Comparison of ENCODE assay signal across 8 cellular contexts in the genomic region with DNA sequence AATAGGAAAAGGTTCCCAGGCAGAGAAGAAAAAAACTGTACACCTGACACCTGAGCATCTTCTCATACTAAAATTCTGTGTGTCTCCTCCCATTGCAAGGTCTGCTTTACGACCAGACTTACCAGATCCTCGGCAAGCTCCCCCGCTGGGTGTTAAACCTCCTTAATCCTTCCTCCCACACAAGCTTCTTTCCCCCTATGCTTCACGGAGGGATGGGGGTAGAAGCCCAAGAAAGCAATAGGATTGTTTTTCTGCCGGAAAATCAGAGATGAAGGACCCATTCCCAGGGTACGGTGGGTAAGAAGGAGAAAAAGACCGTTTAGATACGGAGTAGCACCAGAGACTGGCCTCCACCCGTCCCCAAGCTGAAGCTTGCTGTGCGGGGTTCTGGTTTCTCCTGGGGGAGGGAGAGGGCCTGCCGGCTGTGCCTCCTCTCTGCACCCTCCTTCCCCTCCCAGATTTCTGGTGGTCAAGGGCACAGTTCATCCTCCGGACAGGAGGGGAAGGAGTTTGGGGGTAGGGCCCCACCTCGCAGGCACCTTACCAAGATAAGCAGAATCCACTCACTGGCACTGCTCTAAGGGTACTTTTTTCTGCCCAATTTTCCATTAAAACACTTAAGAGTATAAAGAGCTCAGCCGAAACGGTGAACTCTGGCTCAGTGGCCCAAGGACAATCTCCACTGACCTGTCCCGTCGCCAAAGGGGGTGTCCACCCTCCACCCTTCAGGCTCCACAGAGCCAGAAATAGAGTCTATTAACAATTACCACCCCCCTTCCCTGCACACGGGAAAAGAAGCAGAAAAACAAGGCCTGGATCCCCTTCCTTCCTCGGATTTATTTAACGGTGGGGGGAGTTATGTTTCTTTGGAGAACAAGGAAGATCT. TPM values are rescaled to one million over a fixed set of nuclear protein-coding genes. Genes with fewer than 3 reads are reported as not detected.
DNase-seq lines count a peak whose midpoint lies in the region; ATAC-seq and TF ChIP-seq lines count a peak whose summit lies in the region.

No MANE protein-coding gene starts in this region.

- ATAC-seq in HG03457 (IDR thresholded peaks at IDR 0.05; ENCODE audit: unreplicated experiment) = no peak

- H3K9me2 ChIP-seq in GM23248 (ENCODE audit: insufficient read depth) = no peaks in the 10 kb centered on the region

- peaks cover 0 to 8% (median 0%) of the 10 kb centered on the region in 5 experiments for H3K9me3 Mint-ChIP-seq in brain

- no peaks in the 10 kb centered on the region for H3K27me3 ChIP-seq in AG04450 (ENCODE audit: control insufficient read depth, insufficient read depth, low read length)
- no peaks in the 10 kb centered on the region for H3K27me3 ChIP-seq in GM23248 (replicated peaks; ENCODE audit: insufficient read depth)

- H3K36me3 Mint-ChIP-seq in brain = peaks cover 29% of the 10 kb centered on the region

- peaks cover 62% of the 10 kb centered on the region for H3K79me2 ChIP-seq in GM23248 (ENCODE audit: insufficient read depth)

- H3K4me3 Mint-ChIP-seq in brain = peak overlapping the region; percentile 97 to 100 (median 98)

- H3K9me3 ChIP-seq in AG04450 (ENCODE audit: control insufficient read depth, insufficient read depth, low read length) (no peaks in the 10 kb centered on the region; the same call in 1 of the 2 replicates), GM23248 (ENCODE audit: low read depth) (no peaks in the 10 kb centered on the region)

- peaks cover 43% of the 10 kb centered on the region for H3K4me1 Mint-ChIP-seq in brain

- peaks cover 11% of the 10 kb centered on the region; the same call in 1 of the 2 replicates for H3K36me3 ChIP-seq in GM23248 (ENCODE audit: low read depth)

- in situ Hi-C loops in GM23248 (cut with MboI) = no loop called here

- H4K20me1 ChIP-seq in GM23248 (ENCODE audit: insufficient read depth) = peaks cover 19% of the 10 kb centered on the region

- peak overlapping the region; percentile 47 for H3K27ac ChIP-seq in AG04450 (ENCODE audit: low read depth, low read length)
- peak overlapping the region; percentile 93 for H3K27ac ChIP-seq in GM23248
- H3K27ac ChIP-seq in RWPE1 = peak overlapping the region; percentile 96

- H3K4me3 ChIP-seq in AG04450 (ENCODE audit: low read depth, low read length) (peak overlapping the region; percentile 98), GM23248 (peak overlapping the region; percentile 86)

- H3K4me2 ChIP-seq in GM23248 (ENCODE audit: unreplicated experiment) = peak overlapping the region; percentile 98

- POLR2A ChIA-PET in AG04450 (lab: Yijun Ruan, JAX) (interaction anchor here (0.6 to 2.6 kb wide), 10 partner anchors 17 to 159 kb away, joined by 3 to 24 read pairs (median 10); a partner anchor contains a TSS), RWPE1 (lab: Yijun Ruan, JAX; ENCODE audit: low non-redundant PET) (interaction anchor here (0.7 kb wide), 1 partner anchor 23 kb away, joined by 3 read pairs; a partner anchor contains a TSS)

- DNase-seq in AG04450 (ENCODE audit: low read depth, low spot score) = no peak
- DNase-seq in GM23248 = peak; percentile 57
- DNase-seq in RWPE1 (ENCODE audit: low spot score) = no peak
- DNase-seq in kidney tubule cell (ENCODE audit: low spot score) = peak; percentile 29
- peak in 5 of 6 experiments; percentile 19 to 68 (median 37) for DNase-seq in stimulated activated naive CD4-positive, alpha-beta T cell (lab: John Stamatoyannopoulos, UW)
- no peak for DNase-seq in iPS-NIHi11 (ENCODE audit: low spot score)

- H2AFZ ChIP-seq in GM23248 = peak overlapping the region; percentile 79

- H3K4me1 ChIP-seq in GM23248 (ENCODE audit: insufficient read depth) = peaks cover 20% of the 10 kb centered on the region

- peak overlapping the region; percentile 98 to 100 (median 99) for H3K27ac Mint-ChIP-seq in brain

- CTCF ChIA-PET in AG04450 (lab: Charles Lee) = interaction anchor here (0.5 to 2.3 kb wide), 5 partner anchors 41 to 159 kb away, joined by 3 to 9 read pairs (median 4); no protein-coding TSS in a partner anchor
- CTCF ChIA-PET in RWPE1 (lab: Yijun Ruan, JAX) = interaction anchor here (0.6 to 1.0 kb wide), 2 partner anchors 41 to 399 kb away, joined by 3 read pairs; no protein-coding TSS in a partner anchor

- TF ChIP-seq CTCF in AG04450 (IDR thresholded peaks at IDR 0.05; ENCODE audit: low read depth, low read length) (no peak), RWPE1 (conservative IDR thresholded peaks at IDR 0.05; ENCODE audit: low read depth) (no peak), brain (conservative IDR thresholded peaks at IDR 0.05) (no peak)

- H3F3A ChIP-seq in GM23248 (ENCODE audit: insufficient read depth) = peaks cover 53% of the 10 kb centered on the region

- peak overlapping the region; percentile 98 for H3K9ac ChIP-seq in GM23248

- peaks cover 21% of the 10 kb centered on the region for H3K27me3 Mint-ChIP-seq in brain

- 0 to 2% methylated on average over 20 of the region's 20 CpGs for WGBS in GM23248 (ENCODE audit: low coverage in 1 of 2, low lambda C conversion rate in 2 of 2, missing lambda C conversion rate in 2 of 2), 2 experiments

RNA-seq across cellular contexts. Expression of a gene that starts 1.2 kb away (rescaled TPM):
- 25.9 and 27.0 TPM in 2 replicates for polyA plus RNA-seq in AG04450 (2011; rRNA removed)
- polyA minus RNA-seq in AG04450 (2011; rRNA and poly(A)+ RNA removed) = 33.8 and 40.4 TPM in 2 replicates
- 29.0 and 35.7 TPM in 2 replicates for total RNA-seq in GM23248 (2014; rRNA removed; shearing (Covaris generic))
- polyA plus RNA-seq in GM23248 (2016; fragmentation: Nextera tagmentation; extraction: Ambion mirVana) = 29.6 and 31.1 TPM in 2 replicates
- 34.4 TPM for polyA plus RNA-seq in brain (ENCODE audit: insufficient read depth, low read depth, low replicate concordance)

RNA-seq across cellular contexts. Expression of a gene that starts 23.1 kb away (rescaled TPM):
- 47.9 and 53.8 TPM in 2 replicates for polyA plus RNA-seq in AG04450 (2011; rRNA removed)
- polyA minus RNA-seq in AG04450 (2011; rRNA and poly(A)+ RNA removed) = 24.9 and 32.2 TPM in 2 replicates
- total RNA-seq in GM23248 (2014; rRNA removed; shearing (Covaris generic)) = 41.9 and 53.4 TPM in 2 replicates
- 13.1 and 13.7 TPM in 2 replicates for polyA plus RNA-seq in GM23248 (2016; fragmentation: Nextera tagmentation; extraction: Ambion mirVana)
- polyA plus RNA-seq in brain (ENCODE audit: insufficient read depth, low read depth, low replicate concordance) = 42.8 TPM

RNA-seq across cellular contexts. Expression of a gene that starts 23.5 kb away (rescaled TPM):
- 32.2 and 44.4 TPM in 2 replicates for polyA plus RNA-seq in AG04450 (2011; rRNA removed)
- polyA minus RNA-seq in AG04450 (2011; rRNA and poly(A)+ RNA removed) = 34.1 and 49.3 TPM in 2 replicates
- total RNA-seq in GM23248 (2014; rRNA removed; shearing (Covaris generic)) = 41.5 and 60.4 TPM in 2 replicates
- polyA plus RNA-seq in GM23248 (2016; fragmentation: Nextera tagmentation; extraction: Ambion mirVana) = 68.1 and 68.7 TPM in 2 replicates
- polyA plus RNA-seq in brain (ENCODE audit: insufficient read depth, low read depth, low replicate concordance) = 234 TPM

Comparison
In these comparisons a context has a peak if more than half of its experiments do, and no peak if none do; other contexts are left out.
1. DNase-seq: peak in GM23248 (single experiment), kidney tubule cell (single experiment) and stimulated activated naive CD4-positive, alpha-beta T cell (5 of 6); none in AG04450 (single experiment), RWPE1 (single experiment) and iPS-NIHi11 (single experiment).
2. Peak in every context shown above with its lines, with median percentiles within 50 percentile points of each other: H3K27ac ChIP-seq.